1 cellular context compared by ENCODE assay signal in the genomic region with DNA sequence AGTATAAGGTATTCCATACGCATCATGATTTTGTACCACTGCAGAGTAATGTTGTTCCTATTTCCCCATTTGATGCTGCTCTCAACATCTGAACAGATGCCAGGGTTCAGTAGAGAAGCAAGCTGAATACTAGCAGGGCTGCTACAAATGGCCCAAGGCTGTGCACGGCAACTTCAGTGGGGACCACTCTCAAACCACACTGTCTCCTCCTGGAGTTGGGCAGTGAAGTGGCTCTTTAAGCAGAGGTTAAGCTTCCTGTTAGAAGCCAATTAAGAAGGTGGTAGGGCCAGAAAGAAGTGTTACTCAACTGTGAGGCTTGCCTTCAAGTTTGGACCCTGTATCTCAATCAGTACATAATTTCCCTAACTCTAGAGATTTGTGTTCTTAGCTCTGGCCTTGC.
TF ChIP-seq lines count a peak whose summit lies in the region.

No MANE protein-coding gene starts in this region.

TF ChIP-seq in IMR-90, 13 proteins besides CTCF, POLR2A, EP300 and RAD21 (continued from another document):
- TF ChIP-seq NFE2L2 (IDR thresholded peaks at IDR 0.05; ENCODE audit: low read depth, low read length): no peak
- no peak for TF ChIP-seq MAZ (IDR thresholded peaks at IDR 0.05; ENCODE audit: borderline replicate concordance, low read depth, low read length)
- no peak for TF ChIP-seq CEBPB (IDR thresholded peaks at IDR 0.05; ENCODE audit: low read depth, low read length)
- TF ChIP-seq MAFK (IDR thresholded peaks at IDR 0.05; ENCODE audit: low read depth, low read length): no peak
- no peak for TF ChIP-seq RFX5 (IDR thresholded peaks at IDR 0.05; ENCODE audit: low read depth, low read length)
- TF ChIP-seq SMC3 (IDR thresholded peaks at IDR 0.05; ENCODE audit: low read depth, low read length): no peak
- no peak for TF ChIP-seq ELK1 (IDR thresholded peaks at IDR 0.05; ENCODE audit: borderline replicate concordance, low read depth, low read length)
- no peak for TF ChIP-seq BHLHE40 (IDR thresholded peaks at IDR 0.05; ENCODE audit: low read depth, low read length)
- no peak for TF ChIP-seq USF2 (IDR thresholded peaks at IDR 0.05; ENCODE audit: low read depth, low read length)
- no peak for TF ChIP-seq CHD1 (IDR thresholded peaks at IDR 0.05; ENCODE audit: low read depth, low read length)
